ENCODE assay signal across 1 cellular context in the genomic region with DNA sequence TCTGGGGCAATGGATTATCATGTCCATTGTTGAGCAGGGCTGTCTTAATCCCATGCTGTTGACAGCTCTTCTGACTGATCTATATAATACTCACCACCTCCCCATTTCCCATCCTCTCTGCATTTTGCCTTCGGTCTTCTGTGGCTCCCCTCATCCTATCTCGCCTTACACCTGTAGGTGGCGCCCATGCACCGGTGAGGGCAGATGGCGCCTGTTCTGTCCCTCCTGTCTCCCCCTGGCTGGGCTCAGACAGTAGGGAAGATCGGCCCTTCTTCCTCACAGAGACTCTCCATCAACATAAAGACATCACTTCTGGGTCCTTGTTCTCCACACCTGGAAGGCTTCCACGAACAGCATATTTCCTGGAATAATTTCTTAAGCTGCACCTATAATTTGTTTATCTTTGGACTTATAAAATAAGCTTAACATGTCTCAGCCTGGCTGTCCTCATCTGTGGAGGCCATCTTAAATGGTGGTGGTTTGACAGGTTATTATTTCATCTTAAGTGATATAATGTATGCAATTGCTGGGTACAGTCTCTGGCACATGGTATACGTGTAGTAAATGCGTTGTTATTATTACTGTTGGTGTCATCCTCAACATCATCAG.
TF ChIP-seq lines count a peak whose summit lies in the region.

No MANE protein-coding gene starts in this region.

TF ChIP-seq in IMR-90, 13 proteins besides CTCF, POLR2A, EP300 and RAD21:
- TF ChIP-seq CHD1 (IDR thresholded peaks at IDR 0.05; ENCODE audit: low read depth, low read length) (no peak), FOS (IDR thresholded peaks at IDR 0.05; ENCODE audit: low read depth, low read length) (no peak), SMC3 (IDR thresholded peaks at IDR 0.05; ENCODE audit: low read depth, low read length) (peak; percentile 62), RCOR1 (IDR thresholded peaks at IDR 0.05; ENCODE audit: insufficient replicate concordance, low read length) (no peak), CEBPB (IDR thresholded peaks at IDR 0.05; ENCODE audit: low read depth, low read length) (no peak), MXI1 (IDR thresholded peaks at IDR 0.05; ENCODE audit: borderline replicate concordance, low read depth, low read length) (no peak)
- TF ChIP-seq, protein P1, sequence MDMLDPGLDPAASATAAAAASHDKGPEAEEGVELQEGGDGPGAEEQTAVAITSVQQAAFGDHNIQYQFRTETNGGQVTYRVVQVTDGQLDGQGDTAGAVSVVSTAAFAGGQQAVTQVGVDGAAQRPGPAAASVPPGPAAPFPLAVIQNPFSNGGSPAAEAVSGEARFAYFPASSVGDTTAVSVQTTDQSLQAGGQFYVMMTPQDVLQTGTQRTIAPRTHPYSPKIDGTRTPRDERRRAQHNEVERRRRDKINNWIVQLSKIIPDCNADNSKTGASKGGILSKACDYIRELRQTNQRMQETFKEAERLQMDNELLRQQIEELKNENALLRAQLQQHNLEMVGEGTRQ (IDR thresholded peaks at IDR 0.05; ENCODE audit: low read depth, low read length), result no peak
